1 cellular context compared by ENCODE assay signal in genomic region chr6:33391278-33392167, GRCh38.
TF ChIP-seq lines count a peak whose summit lies in the region.

KIFC1 (plus strand) TSS chr6:33391823; CDS start chr6:33391986, 163 bp downstream.

TF ChIP-seq in HepG2, 621 proteins besides CTCF, POLR2A, EP300 and RAD21 (continued from another document and continues in another):
- TF ChIP-seq, protein P1, sequence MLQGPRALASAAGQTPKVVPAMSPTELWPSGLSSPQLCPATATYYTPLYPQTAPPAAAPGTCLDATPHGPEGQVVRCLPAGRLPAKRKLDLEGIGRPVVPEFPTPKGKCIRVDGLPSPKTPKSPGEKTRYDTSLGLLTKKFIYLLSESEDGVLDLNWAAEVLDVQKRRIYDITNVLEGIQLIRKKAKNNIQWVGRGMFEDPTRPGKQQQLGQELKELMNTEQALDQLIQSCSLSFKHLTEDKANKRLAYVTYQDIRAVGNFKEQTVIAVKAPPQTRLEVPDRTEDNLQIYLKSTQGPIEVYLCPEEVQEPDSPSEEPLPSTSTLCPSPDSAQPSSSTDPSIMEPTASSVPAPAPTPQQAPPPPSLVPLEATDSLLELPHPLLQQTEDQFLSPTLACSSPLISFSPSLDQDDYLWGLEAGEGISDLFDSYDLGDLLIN (CRISPR knock-in tag; IDR thresholded peaks at IDR 0.05; ENCODE audit: borderline replicate concordance), result peak; percentile 91; the same call in 1 of the 2 replicates
- TF ChIP-seq CREBL2 (CRISPR knock-in tag; IDR thresholded peaks at IDR 0.05; ENCODE audit: borderline replicate concordance) (no peak; the same call in 1 of the 2 replicates), STAG1 (CRISPR knock-in tag; IDR thresholded peaks at IDR 0.05) (peak; percentile 63), CENPT (CRISPR knock-in tag; IDR thresholded peaks at IDR 0.05; ENCODE audit: low read depth) (peak; percentile 82; the same call in 1 of the 2 replicates), FOXK2 (IDR thresholded peaks at IDR 0.05) (peak; percentile 84), BORCS8-MEF2B (CRISPR knock-in tag; IDR thresholded peaks at IDR 0.05) (peak; percentile 98), YEATS4 (CRISPR knock-in tag; IDR thresholded peaks at IDR 0.05; ENCODE audit: borderline replicate concordance) (peak; percentile 95), GPN1 (CRISPR knock-in tag; IDR thresholded peaks at IDR 0.05; ENCODE audit: borderline replicate concordance) (no peak), HDAC2 (CRISPR knock-in tag; IDR thresholded peaks at IDR 0.05) (peak; percentile 77), CC2D1A (CRISPR knock-in tag; IDR thresholded peaks at IDR 0.05) (peak; percentile 98), ZNF354B (CRISPR knock-in tag; IDR thresholded peaks at IDR 0.05) (no peak; the same call in 1 of the 2 replicates), ZBTB49 (CRISPR knock-in tag; IDR thresholded peaks at IDR 0.05; ENCODE audit: borderline replicate concordance) (no peak), CBX5 (CRISPR knock-in tag; IDR thresholded peaks at IDR 0.05; ENCODE audit: borderline replicate concordance) (peak; percentile 92), ZNF7 (CRISPR knock-in tag; IDR thresholded peaks at IDR 0.05) (no peak), CREB1 (IDR thresholded peaks at IDR 0.05) (peak; percentile 98), CREB1 (CRISPR knock-in tag; IDR thresholded peaks at IDR 0.05) (peak; percentile 97), TBP (CRISPR knock-in tag; IDR thresholded peaks at IDR 0.05) (no peak), ZNF260 (CRISPR knock-in tag; IDR thresholded peaks at IDR 0.05; ENCODE audit: borderline replicate concordance, low read depth) (no peak), ZKSCAN5 (CRISPR knock-in tag; IDR thresholded peaks at IDR 0.05) (0 out of 2 replicates have a peak, but pooled peaks have one; percentile 55), SRSF1 (optimal IDR thresholded peaks at IDR 0.05; ENCODE audit: low read depth, low read length) (peak; percentile 30), MXD1 (CRISPR knock-in tag; IDR thresholded peaks at IDR 0.05) (peak; percentile 77; the same call in 1 of the 2 replicates), NRL (CRISPR knock-in tag; IDR thresholded peaks at IDR 0.05; ENCODE audit: borderline replicate concordance) (peak; percentile 80), SOX5 (CRISPR knock-in tag; IDR thresholded peaks at IDR 0.05; ENCODE audit: borderline replicate concordance) (peak; percentile 70), XRCC5 (optimal IDR thresholded peaks at IDR 0.05; ENCODE audit: low read length) (peak; percentile 98), ZSCAN9 (CRISPR knock-in tag; IDR thresholded peaks at IDR 0.05; ENCODE audit: borderline replicate concordance) (peak; percentile 94), ZNF891 (CRISPR knock-in tag; IDR thresholded peaks at IDR 0.05) (peak; percentile 81), PATZ1 (CRISPR knock-in tag; IDR thresholded peaks at IDR 0.05) (peak; percentile 81), ZHX1 (CRISPR knock-in tag; IDR thresholded peaks at IDR 0.05; ENCODE audit: low read depth) (peak; percentile 99), ASH2L (IDR thresholded peaks at IDR 0.05; ENCODE audit: insufficient read length, low read depth, low read length) (peak; percentile 96), NFE2 (CRISPR knock-in tag; IDR thresholded peaks at IDR 0.05) (no peak), ARNT2 (CRISPR knock-in tag; IDR thresholded peaks at IDR 0.05; ENCODE audit: low read depth) (peak; percentile 97), ZNF251 (CRISPR knock-in tag; IDR thresholded peaks at IDR 0.05) (0 out of 2 replicates have a peak, but pooled peaks have one; percentile 17), ATM (IDR thresholded peaks at IDR 0.05; ENCODE audit: borderline replicate concordance) (no peak)
- TF ChIP-seq, protein P2, sequence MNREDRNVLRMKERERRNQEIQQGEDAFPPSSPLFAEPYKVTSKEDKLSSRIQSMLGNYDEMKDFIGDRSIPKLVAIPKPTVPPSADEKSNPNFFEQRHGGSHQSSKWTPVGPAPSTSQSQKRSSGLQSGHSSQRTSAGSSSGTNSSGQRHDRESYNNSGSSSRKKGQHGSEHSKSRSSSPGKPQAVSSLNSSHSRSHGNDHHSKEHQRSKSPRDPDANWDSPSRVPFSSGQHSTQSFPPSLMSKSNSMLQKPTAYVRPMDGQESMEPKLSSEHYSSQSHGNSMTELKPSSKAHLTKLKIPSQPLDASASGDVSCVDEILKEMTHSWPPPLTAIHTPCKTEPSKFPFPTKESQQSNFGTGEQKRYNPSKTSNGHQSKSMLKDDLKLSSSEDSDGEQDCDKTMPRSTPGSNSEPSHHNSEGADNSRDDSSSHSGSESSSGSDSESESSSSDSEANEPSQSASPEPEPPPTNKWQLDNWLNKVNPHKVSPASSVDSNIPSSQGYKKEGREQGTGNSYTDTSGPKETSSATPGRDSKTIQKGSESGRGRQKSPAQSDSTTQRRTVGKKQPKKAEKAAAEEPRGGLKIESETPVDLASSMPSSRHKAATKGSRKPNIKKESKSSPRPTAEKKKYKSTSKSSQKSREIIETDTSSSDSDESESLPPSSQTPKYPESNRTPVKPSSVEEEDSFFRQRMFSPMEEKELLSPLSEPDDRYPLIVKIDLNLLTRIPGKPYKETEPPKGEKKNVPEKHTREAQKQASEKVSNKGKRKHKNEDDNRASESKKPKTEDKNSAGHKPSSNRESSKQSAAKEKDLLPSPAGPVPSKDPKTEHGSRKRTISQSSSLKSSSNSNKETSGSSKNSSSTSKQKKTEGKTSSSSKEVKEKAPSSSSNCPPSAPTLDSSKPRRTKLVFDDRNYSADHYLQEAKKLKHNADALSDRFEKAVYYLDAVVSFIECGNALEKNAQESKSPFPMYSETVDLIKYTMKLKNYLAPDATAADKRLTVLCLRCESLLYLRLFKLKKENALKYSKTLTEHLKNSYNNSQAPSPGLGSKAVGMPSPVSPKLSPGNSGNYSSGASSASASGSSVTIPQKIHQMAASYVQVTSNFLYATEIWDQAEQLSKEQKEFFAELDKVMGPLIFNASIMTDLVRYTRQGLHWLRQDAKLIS (CRISPR knock-in tag; IDR thresholded peaks at IDR 0.05), result peak; percentile 61; the same call in 1 of the 2 replicates
- TF ChIP-seq, protein P3, sequence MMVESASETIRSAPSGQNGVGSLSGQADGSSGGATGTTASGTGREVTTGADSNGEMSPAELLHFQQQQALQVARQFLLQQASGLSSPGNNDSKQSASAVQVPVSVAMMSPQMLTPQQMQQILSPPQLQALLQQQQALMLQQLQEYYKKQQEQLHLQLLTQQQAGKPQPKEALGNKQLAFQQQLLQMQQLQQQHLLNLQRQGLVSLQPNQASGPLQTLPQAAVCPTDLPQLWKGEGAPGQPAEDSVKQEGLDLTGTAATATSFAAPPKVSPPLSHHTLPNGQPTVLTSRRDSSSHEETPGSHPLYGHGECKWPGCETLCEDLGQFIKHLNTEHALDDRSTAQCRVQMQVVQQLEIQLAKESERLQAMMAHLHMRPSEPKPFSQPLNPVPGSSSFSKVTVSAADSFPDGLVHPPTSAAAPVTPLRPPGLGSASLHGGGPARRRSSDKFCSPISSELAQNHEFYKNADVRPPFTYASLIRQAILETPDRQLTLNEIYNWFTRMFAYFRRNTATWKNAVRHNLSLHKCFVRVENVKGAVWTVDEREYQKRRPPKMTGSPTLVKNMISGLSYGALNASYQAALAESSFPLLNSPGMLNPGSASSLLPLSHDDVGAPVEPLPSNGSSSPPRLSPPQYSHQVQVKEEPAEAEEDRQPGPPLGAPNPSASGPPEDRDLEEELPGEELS (CRISPR knock-in tag; IDR thresholded peaks at IDR 0.05), result peak; percentile 76
- TF ChIP-seq, protein P4, sequence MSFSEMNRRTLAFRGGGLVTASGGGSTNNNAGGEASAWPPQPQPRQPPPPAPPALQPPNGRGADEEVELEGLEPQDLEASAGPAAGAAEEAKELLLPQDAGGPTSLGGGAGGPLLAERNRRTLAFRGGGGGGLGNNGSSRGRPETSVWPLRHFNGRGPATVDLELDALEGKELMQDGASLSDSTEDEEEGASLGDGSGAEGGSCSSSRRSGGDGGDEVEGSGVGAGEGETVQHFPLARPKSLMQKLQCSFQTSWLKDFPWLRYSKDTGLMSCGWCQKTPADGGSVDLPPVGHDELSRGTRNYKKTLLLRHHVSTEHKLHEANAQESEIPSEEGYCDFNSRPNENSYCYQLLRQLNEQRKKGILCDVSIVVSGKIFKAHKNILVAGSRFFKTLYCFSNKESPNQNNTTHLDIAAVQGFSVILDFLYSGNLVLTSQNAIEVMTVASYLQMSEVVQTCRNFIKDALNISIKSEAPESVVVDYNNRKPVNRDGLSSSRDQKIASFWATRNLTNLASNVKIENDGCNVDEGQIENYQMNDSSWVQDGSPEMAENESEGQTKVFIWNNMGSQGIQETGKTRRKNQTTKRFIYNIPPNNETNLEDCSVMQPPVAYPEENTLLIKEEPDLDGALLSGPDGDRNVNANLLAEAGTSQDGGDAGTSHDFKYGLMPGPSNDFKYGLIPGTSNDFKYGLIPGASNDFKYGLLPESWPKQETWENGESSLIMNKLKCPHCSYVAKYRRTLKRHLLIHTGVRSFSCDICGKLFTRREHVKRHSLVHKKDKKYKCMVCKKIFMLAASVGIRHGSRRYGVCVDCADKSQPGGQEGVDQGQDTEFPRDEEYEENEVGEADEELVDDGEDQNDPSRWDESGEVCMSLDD (CRISPR knock-in tag; IDR thresholded peaks at IDR 0.05; ENCODE audit: borderline replicate concordance), result peak; percentile 35; the same call in 1 of the 2 replicates
- TF ChIP-seq, protein P5, sequence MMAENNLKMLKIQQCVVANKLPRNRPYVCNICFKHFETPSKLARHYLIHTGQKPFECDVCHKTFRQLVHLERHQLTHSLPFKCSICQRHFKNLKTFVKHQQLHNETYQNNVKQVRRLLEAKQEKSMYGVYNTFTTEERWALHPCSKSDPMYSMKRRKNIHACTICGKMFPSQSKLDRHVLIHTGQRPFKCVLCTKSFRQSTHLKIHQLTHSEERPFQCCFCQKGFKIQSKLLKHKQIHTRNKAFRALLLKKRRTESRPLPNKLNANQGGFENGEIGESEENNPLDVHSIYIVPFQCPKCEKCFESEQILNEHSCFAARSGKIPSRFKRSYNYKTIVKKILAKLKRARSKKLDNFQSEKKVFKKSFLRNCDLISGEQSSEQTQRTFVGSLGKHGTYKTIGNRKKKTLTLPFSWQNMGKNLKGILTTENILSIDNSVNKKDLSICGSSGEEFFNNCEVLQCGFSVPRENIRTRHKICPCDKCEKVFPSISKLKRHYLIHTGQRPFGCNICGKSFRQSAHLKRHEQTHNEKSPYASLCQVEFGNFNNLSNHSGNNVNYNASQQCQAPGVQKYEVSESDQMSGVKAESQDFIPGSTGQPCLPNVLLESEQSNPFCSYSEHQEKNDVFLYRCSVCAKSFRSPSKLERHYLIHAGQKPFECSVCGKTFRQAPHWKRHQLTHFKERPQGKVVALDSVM (CRISPR knock-in tag; IDR thresholded peaks at IDR 0.05), result peak; percentile 17
- TF ChIP-seq, protein P6, sequence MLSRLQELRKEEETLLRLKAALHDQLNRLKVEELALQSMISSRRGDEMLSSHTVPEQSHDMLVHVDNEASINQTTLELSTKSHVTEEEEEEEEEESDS (CRISPR knock-in tag; IDR thresholded peaks at IDR 0.05; ENCODE audit: borderline replicate concordance), result peak; percentile 39; the same call in 1 of the 2 replicates
